Comparison of ENCODE assay signal across 17 cellular contexts in the genomic region with DNA sequence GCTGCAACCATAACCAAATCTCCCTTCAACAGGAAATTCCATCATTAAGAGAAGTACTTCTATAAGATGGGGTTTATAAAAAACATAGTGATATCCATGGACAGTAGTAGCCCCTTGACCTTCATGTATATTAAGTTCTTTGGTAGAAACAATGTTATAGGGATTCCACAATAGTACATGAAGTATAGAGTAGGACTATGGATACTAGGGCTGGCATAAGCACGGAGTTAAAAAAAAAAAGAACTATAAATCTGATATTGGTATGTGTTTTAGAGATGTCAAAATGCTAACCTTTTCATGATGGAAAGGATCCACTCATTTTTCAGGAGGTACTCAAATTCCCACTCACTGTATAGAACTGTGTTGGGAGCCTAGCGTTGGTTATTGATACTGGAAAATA.
"Had no signal": no experiment of that assay in that cellular context is flagged by ENCODE, and none has a peak within 500 bp of the region (broad histone marks: within the 10 kb centered on the region; RNA-seq: fewer than 3 reads in every experiment).

No MANE protein-coding gene starts in this region.

- DNase-seq: activated CD4-positive, alpha-beta T cell treated with anti-CD3 and anti-CD28 coated beads for 4 hours; activated CD8-positive, alpha-beta memory T cell treated with anti-CD3 and anti-CD28 coated beads, Interleukin-2, amount 50 U/mL, for 48 hours; activated CD8-positive, alpha-beta T cell treated with anti-CD3 and anti-CD28 coated beads, Interleukin-2, amount 10 ng/mL, durations not matched to agents 7 days and 5 days; activated naive CD8-positive, alpha-beta T cell treated with anti-CD3 and anti-CD28 coated beads, Interleukin-2, amount 10 ng/mL, durations not matched to agents 7 days and 5 days; anterior cingulate cortex; cerebellar nuclear complex; effector memory CD8-positive, alpha-beta T cell; gastrocnemius medialis; heart right ventricle; mammary epithelial cell; mucosa of descending colon; naive thymus-derived CD8-positive, alpha-beta T cell; small intestine had no signal

- H3K27ac ChIP-seq: epithelial cell of prostate, gastrocnemius medialis, heart right ventricle, neutrophil, right atrium auricular region had no signal

- H3K9me3 ChIP-seq: gastrocnemius medialis, neutrophil, right atrium auricular region had no signal

- H3K36me3 ChIP-seq: gastrocnemius medialis, heart right ventricle, neutrophil, right atrium auricular region had no signal

- H3K4me1 ChIP-seq: gastrocnemius medialis, right atrium auricular region had no signal

- FAIRE-seq: islet of Langerhans, small intestine had no signal

- H3K4me3 ChIP-seq: gastrocnemius medialis, heart right ventricle, mucosa of descending colon, right atrium auricular region had no signal
